Comparison of ENCODE assay signal across 11 cellular contexts in genomic region chr10:13831711-13832110, GRCh38.
DNase-seq lines count a peak whose midpoint lies in the region; ATAC-seq and TF ChIP-seq lines count a peak whose summit lies in the region.
"Had no signal": no experiment of that assay in that cellular context is flagged by ENCODE, and none has a peak within 500 bp of the region (broad histone marks: within the 10 kb centered on the region; RNA-seq: fewer than 3 reads in every experiment).

No MANE protein-coding gene starts in this region.

- H3K9me3 Mint-ChIP-seq in CD14-positive monocyte = peaks cover 0 to 6% (median 0%) of the 10 kb centered on the region in 7 donors
- H3K9me3 Mint-ChIP-seq: CD4-positive, alpha-beta T cell; T-cell had no signal

- H3K27ac Mint-ChIP-seq in CD14-positive monocyte = peak overlapping the region; percentile 82 to 96 (median 94)
- H3K27ac Mint-ChIP-seq: CD4-positive, alpha-beta T cell; T-cell had no signal

- H3K27me3 Mint-ChIP-seq in CD14-positive monocyte (ENCODE audit: low read depth in 3 of 3) = peaks cover 7 to 16% (median 13%) of the 10 kb centered on the region in 3 donors
- H3K27me3 Mint-ChIP-seq: CD4-positive, alpha-beta T cell had no signal

- peak; percentile 68 for ATAC-seq in GM21423 (IDR thresholded peaks at IDR 0.05; ENCODE audit: unreplicated experiment)
- ATAC-seq in left ventricle myocardium superior = peak; percentile 47
- no peak for ATAC-seq in HG02763 (IDR thresholded peaks at IDR 0.05; ENCODE audit: unreplicated experiment)
- ATAC-seq: T-cell had no signal

- no peak overlapping the region for H3K27ac ChIP-seq in SJCRH30

- no peak for DNase-seq in CD14-positive monocyte (ENCODE audit: low spot score)
- peak; percentile 7 for DNase-seq in NCI-H69 (lab: John Stamatoyannopoulos, UW)
- no peak for DNase-seq in left ventricle myocardium superior
- no peak for DNase-seq in cerebellum (ENCODE audit: low spot score)
- no peak for DNase-seq in 8988T
- no peak for DNase-seq in SJCRH30
- DNase-seq: CD4-positive, alpha-beta T cell; mammary epithelial cell; T-cell had no signal

- H3K4me1 Mint-ChIP-seq in CD14-positive monocyte = peaks cover 30% of the 10 kb centered on the region

- H3K4me3 ChIP-seq in SJCRH30 = no peak overlapping the region

- no peaks in the 10 kb centered on the region for H3K9me3 ChIP-seq in SJCRH30 (replicated peaks)

- TF ChIP-seq CTCF in CD14-positive monocyte (IDR thresholded peaks at IDR 0.05) = no peak

- no peaks in the 10 kb centered on the region for H3K27me3 ChIP-seq in SJCRH30

- intact Hi-C loops in CD14-positive monocyte (cut with micrococcal nuclease) = loop anchor here in 1 of 2 donors (10.0 kb wide), 1 partner anchor 83 kb away; no protein-coding TSS in a partner anchor
- intact Hi-C loops in left ventricle myocardium superior (cut with micrococcal nuclease) = no loop called here

- no peaks in the 10 kb centered on the region for H3K36me3 Mint-ChIP-seq in CD14-positive monocyte
- H3K36me3 Mint-ChIP-seq: T-cell had no signal

- no peaks in the 10 kb centered on the region for H3K36me3 ChIP-seq in SJCRH30

- peak overlapping the region in 1 of 2 donors; percentile 87 for H3K4me3 Mint-ChIP-seq in CD14-positive monocyte
- H3K4me3 Mint-ChIP-seq: CD4-positive, alpha-beta T cell; T-cell had no signal

- no peaks in the 10 kb centered on the region for H3K4me1 ChIP-seq in SJCRH30
